20 cellular contexts compared by ENCODE assay signal in the genomic region with DNA sequence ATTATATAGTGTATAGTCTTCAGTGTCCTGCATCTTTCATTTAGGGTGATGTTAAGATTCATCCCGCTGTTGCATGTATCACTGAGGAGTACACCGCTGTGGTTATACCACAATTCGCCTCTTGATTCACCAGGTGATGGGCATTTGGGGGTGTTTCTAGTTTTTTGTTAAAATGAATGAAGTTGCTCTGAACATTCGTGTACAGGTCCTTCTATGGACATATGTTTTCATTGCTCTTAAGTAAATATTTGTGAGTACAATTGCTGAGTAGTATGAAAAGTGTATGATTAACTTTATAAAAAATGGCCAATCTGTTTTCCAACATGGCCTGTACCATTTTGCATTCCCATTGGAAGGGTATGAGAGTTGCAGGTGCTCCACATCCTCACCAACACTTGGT.
"Had no signal": no experiment of that assay in that cellular context is flagged by ENCODE, and none has a peak within 500 bp of the region (broad histone marks: within the 10 kb centered on the region; RNA-seq: fewer than 3 reads in every experiment).

No MANE protein-coding gene starts in this region.

- H3K9me3 ChIP-seq: SK-N-SH had no signal

- H3K27ac ChIP-seq: KMS-11 had no signal

- H3K4me2 ChIP-seq: KMS-11, SK-N-SH had no signal

- DNase-seq: Kasumi-1, NCI-H1092, NCI-H1105 treated with DMSO at 0.1 percent for 48 hours, NCI-H1436, NCI-H187, NCI-H2029, NCI-H2081 treated with DMSO at 0.1 percent for 48 hours, NCI-H2171, NCI-H226, NCI-H446, NCI-H510A, NCI-H524 treated with DMSO at 0.1 percent for 48 hours, NCI-H69, NCI-H774, RPMI8226, SHP77, SK-N-SH, SW 1271 had no signal

- H3K9ac ChIP-seq: KMS-11, SK-N-SH had no signal

- FAIRE-seq: RCC 7860 had no signal
